11 cellular contexts compared by ENCODE assay signal in the genomic region with DNA sequence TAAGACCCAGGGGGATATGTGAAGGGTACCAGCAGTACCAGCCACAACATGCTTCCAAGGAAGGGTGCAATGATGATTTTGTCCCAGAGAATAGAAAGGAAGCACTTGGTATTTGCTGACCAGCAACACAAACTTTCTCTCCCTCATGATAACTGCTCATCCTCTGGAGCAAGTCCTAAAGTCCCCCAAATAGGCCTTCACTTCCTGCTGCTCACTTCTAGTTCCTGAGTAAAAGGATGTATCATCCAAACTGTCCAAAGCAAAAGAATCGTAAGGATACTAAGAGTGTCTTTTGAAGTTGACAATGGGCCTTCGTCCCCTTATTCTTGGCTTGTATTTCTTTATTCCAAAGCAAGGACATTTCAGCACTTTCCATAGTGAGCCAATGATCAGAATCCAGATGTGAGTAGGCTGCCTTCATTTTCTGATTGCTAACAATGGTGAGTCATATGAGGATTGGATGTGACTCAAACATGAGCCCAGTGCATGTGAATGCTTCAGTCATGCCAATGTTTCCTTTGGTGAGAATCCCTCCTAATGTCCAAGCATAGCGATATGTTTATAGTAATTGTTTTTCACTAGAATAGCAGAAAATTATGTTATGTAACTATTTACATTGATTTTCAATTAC.
DNase-seq lines count a peak whose midpoint lies in the region; ATAC-seq lines count a peak whose summit lies in the region.
"Had no signal": no experiment of that assay in that cellular context is flagged by ENCODE, and none has a peak within 500 bp of the region (broad histone marks: within the 10 kb centered on the region; RNA-seq: fewer than 3 reads in every experiment).

No MANE protein-coding gene starts in this region.

- H3K27ac Mint-ChIP-seq in natural killer cell treated with Interleukin-12 subunit alpha and Interleukin-12 subunit beta and Interleukin-15 and Interleukin-18, amount 100 ng/mL, for 72 hours = no peak overlapping the region
- H3K27ac Mint-ChIP-seq: stimulated activated naive B cell treated with anti-CD40 and anti-IgM and Interleukin-4, amounts not matched to agents 10 μg/mL and 1 μg/mL and 100 μg/mL, for 72 hours had no signal

- H3K4me1 Mint-ChIP-seq in natural killer cell treated with Interleukin-12 subunit alpha and Interleukin-12 subunit beta and Interleukin-15 and Interleukin-18, amount 100 ng/mL, for 72 hours (ENCODE audit: low read depth in 2 of 2) = no peaks in the 10 kb centered on the region

- peaks cover 0 to 5% of the 10 kb centered on the region in 2 donors for H3K4me1 ChIP-seq in muscle layer of duodenum (ENCODE audit: control insufficient read depth in 1 of 2, insufficient read depth in 2 of 2, low read length in 2 of 2)

- no peaks in the 10 kb centered on the region for H3K27me3 Mint-ChIP-seq in natural killer cell treated with Interleukin-12 subunit alpha and Interleukin-12 subunit beta and Interleukin-15 and Interleukin-18, amount 100 ng/mL, for 72 hours

- ATAC-seq in esophagus mucosa (peak; percentile 71), GM18519 (IDR thresholded peaks at IDR 0.05; ENCODE audit: low FRiP score, unreplicated experiment) (no peak)
- no peak for ATAC-seq in natural killer cell treated with Interleukin-12 subunit alpha and Interleukin-12 subunit beta and Interleukin-15 and Interleukin-18, amount 100 ng/mL, for 72 hours

- H3K27ac ChIP-seq in muscle layer of duodenum (ENCODE audit: low read length) = peak overlapping the region; percentile 11

- no peak overlapping the region for H3K4me3 Mint-ChIP-seq in natural killer cell treated with Interleukin-12 subunit alpha and Interleukin-12 subunit beta and Interleukin-15 and Interleukin-18, amount 100 ng/mL, for 72 hours
- H3K4me3 Mint-ChIP-seq: stimulated activated naive B cell treated with anti-CD40 and anti-IgM and Interleukin-4, amounts not matched to agents 10 μg/mL and 1 μg/mL and 100 μg/mL, for 72 hours had no signal

- H3K27me3 ChIP-seq in MG63 = no peaks in the 10 kb centered on the region
- no peaks in the 10 kb centered on the region for H3K27me3 ChIP-seq in muscle layer of duodenum (ENCODE audit: low read depth, low read length)

- DNase-seq in AG08395 (ENCODE audit: low spot score) = peak; percentile 84
- DNase-seq in MG63 = peak; percentile 50
- no peak for DNase-seq in NCI-H1694 (lab: John Stamatoyannopoulos, UW)
- no peak for DNase-seq in natural killer cell treated with Interleukin-12 subunit alpha and Interleukin-12 subunit beta and Interleukin-15 and Interleukin-18, amount 100 ng/mL, for 72 hours (ENCODE audit: low spot score)
- no peak for DNase-seq in GOT3 (lab: John Stamatoyannopoulos, UW)
- DNase-seq: NCI-H748 treated with DMSO at 0.1 percent for 48 hours; stimulated activated naive B cell treated with anti-CD40 and anti-IgM and Interleukin-4, amounts not matched to agents 10 μg/mL and 1 μg/mL and 100 μg/mL, for 72 hours; T-helper 1 cell had no signal

- no peaks in the 10 kb centered on the region for H3K9me3 Mint-ChIP-seq in natural killer cell treated with Interleukin-12 subunit alpha and Interleukin-12 subunit beta and Interleukin-15 and Interleukin-18, amount 100 ng/mL, for 72 hours

- H3K36me3 Mint-ChIP-seq in natural killer cell treated with Interleukin-12 subunit alpha and Interleukin-12 subunit beta and Interleukin-15 and Interleukin-18, amount 100 ng/mL, for 72 hours = no peaks in the 10 kb centered on the region
- H3K36me3 Mint-ChIP-seq: stimulated activated naive B cell treated with anti-CD40 and anti-IgM and Interleukin-4, amounts not matched to agents 10 μg/mL and 1 μg/mL and 100 μg/mL, for 72 hours had no signal

- H3K4me3 ChIP-seq in MG63 (no peak overlapping the region), muscle layer of duodenum (ENCODE audit: low read depth in 1 of 2, low read length in 2 of 2) (no peak overlapping the region)

- H3K9me3 ChIP-seq in MG63 (no peaks in the 10 kb centered on the region), muscle layer of duodenum (ENCODE audit: control insufficient read depth in 1 of 2, low read length in 2 of 2) (no peaks in the 10 kb centered on the region)

- H3K36me3 ChIP-seq in MG63 = no peaks in the 10 kb centered on the region
- no peaks in the 10 kb centered on the region for H3K36me3 ChIP-seq in muscle layer of duodenum (ENCODE audit: control insufficient read depth in 1 of 2, insufficient read depth in 2 of 2, low read length in 2 of 2)

Comparison
In these comparisons a context has a peak if more than half of its experiments do, and no peak if none do; other contexts are left out.
1. DNase-seq: peak in AG08395 (single experiment) and MG63 (single experiment); none in NCI-H1694 (single experiment), natural killer cell treated with Interleukin-12 subunit alpha and Interleukin-12 subunit beta and Interleukin-15 and Interleukin-18, amount 100 ng/mL, for 72 hours (single experiment) and GOT3 (single experiment).